Comparison of ENCODE assay signal across 18 cellular contexts in the genomic region with DNA sequence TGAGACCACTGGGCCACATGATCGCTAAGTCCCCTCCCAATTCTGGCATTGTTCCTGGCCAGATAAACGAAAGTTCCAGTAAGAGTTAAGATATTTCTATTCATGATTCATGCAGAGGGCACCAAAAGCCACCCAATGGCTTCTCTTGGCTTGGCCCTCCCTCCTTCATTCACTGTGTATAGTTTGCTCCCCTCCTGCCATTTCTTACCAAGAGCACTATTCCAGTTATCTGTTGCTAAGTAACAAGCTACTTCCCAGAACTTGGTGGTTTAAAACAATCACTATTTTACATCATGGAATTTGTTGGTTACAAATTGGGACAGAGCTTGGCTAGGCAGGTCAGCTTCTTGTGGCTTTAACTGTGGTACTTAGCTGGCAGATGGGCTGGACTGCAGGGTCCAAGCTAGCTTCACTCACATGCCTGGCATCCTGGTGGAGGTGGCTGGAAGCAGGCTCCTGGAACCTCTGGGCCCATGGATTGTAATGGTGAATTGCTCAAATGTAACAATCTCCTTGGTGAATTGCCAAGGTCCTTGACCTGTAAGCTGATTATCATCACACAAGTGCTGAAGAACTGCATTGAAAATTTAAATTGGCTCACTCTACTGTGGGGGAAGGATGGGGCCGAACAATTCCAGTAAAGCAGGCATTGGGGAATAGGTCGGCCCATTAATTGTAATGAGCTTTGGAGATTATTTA. TPM values are rescaled to one million over a fixed set of nuclear protein-coding genes. Genes with fewer than 3 reads are reported as not detected.
DNase-seq lines count a peak whose midpoint lies in the region; ATAC-seq and TF ChIP-seq lines count a peak whose summit lies in the region.
"Had no signal": no experiment of that assay in that cellular context is flagged by ENCODE, and none has a peak within 500 bp of the region (broad histone marks: within the 10 kb centered on the region; RNA-seq: fewer than 3 reads in every experiment).

No MANE protein-coding gene starts in this region.

- H2BK15ac ChIP-seq in IMR-90 (ENCODE audit: low read depth, low read length), result no peak overlapping the region

- CTCF ChIA-PET in AG04449 (lab: Yijun Ruan, JAX), result interaction anchor here (0.9 to 1.3 kb wide), 2 partner anchors 10 to 241 kb away, joined by 3 to 4 read pairs; no protein-coding TSS in a partner anchor
- CTCF ChIA-PET in IMR-90 (lab: Yijun Ruan, JAX), result no interaction called here

- H3K9ac ChIP-seq in IMR-90 (ENCODE audit: low read depth, low read length), result no peak overlapping the region
- H3K9ac ChIP-seq: BLaER1, parathyroid adenoma had no signal

- no peak overlapping the region for H2AK9ac ChIP-seq in IMR-90 (replicated peaks; ENCODE audit: low read depth, low read length, poor library complexity)

- H4K8ac ChIP-seq in IMR-90 (ENCODE audit: low read depth in 2 of 2, low read length in 2 of 2), result no peak overlapping the region

- peaks cover 19% of the 10 kb centered on the region for H3K36me3 ChIP-seq in IMR-90 (ENCODE audit: control insufficient read depth, insufficient read depth, low read length)
- peaks cover 18% of the 10 kb centered on the region for H3K36me3 ChIP-seq in brain microvascular endothelial cell (replicated peaks)

- intact Hi-C loops in IMR-90 (cut with micrococcal nuclease), result no loop called here

- H2BK120ac ChIP-seq in IMR-90 (ENCODE audit: low read depth, low read length), result no peak overlapping the region

- H3K9me1 ChIP-seq in IMR-90 (ENCODE audit: insufficient read depth, low read length), result peaks cover 8% of the 10 kb centered on the region; the same call in 1 of the 2 replicates

- POLR2A ChIA-PET in AG04449 (lab: Yijun Ruan, JAX) (no interaction called here), IMR-90 (lab: Charles Lee; ENCODE audit: unreplicated experiment) (no interaction called here)
- POLR2A ChIA-PET in naive thymus-derived CD8-positive, alpha-beta T cell (lab: Charles Lee), result interaction anchor here (0.8 kb wide), 1 partner anchor 16 kb away, joined by 3 read pairs; a partner anchor contains a TSS

- no peak overlapping the region for H4K91ac ChIP-seq in IMR-90 (ENCODE audit: insufficient read depth, low read depth, low read length)

- ATAC-seq in IMR-90 (ENCODE audit: low read depth) (peak; percentile 37), GM18505 (IDR thresholded peaks at IDR 0.05; ENCODE audit: unreplicated experiment) (no peak)
- ATAC-seq in naive thymus-derived CD8-positive, alpha-beta T cell, result no peak

- no peak overlapping the region for H3K14ac ChIP-seq in IMR-90 (replicated peaks; ENCODE audit: low read depth, low read length)

- H3K36me3 Mint-ChIP-seq in naive thymus-derived CD8-positive, alpha-beta T cell, result peaks cover 3 to 50% (median 24%) of the 10 kb centered on the region in 3 donors

- no peaks in the 10 kb centered on the region for H3K27me3 ChIP-seq in IMR-90 (ENCODE audit: control insufficient read depth, insufficient read depth, low read length)
- no peaks in the 10 kb centered on the region for H3K27me3 ChIP-seq in brain microvascular endothelial cell (replicated peaks)
- H3K27me3 ChIP-seq: BLaER1 had no signal

- DNase-seq in AG04449 (ENCODE audit: low read depth, low spot score), result peak; percentile 9
- DNase-seq in IMR-90, result peak; percentile 25
- DNase-seq in brain microvascular endothelial cell, result peak; percentile 11
- peak; percentile 11 for DNase-seq in mesenteric fat pad (ENCODE audit: low spot score)
- DNase-seq in NCI-H748 treated with DMSO at 0.1 percent for 48 hours (lab: John Stamatoyannopoulos, UW), result no peak
- no peak for DNase-seq in T-helper 9 cell
- no peak for DNase-seq in naive thymus-derived CD8-positive, alpha-beta T cell
- DNase-seq: activated CD4-positive, alpha-beta T cell treated with anti-CD3 and anti-CD28 coated beads for 4 hours; DMS53; glutamatergic neuron; NCI-H2081 treated with DMSO at 0.1 percent for 48 hours; SHP77 had no signal

- H4K5ac ChIP-seq in IMR-90 (ENCODE audit: low read depth, low read length), result no peak overlapping the region

- no peak overlapping the region for H2AFZ ChIP-seq in IMR-90 (replicated peaks; ENCODE audit: low read length, poor library complexity)
- H2AFZ ChIP-seq: parathyroid adenoma had no signal

- H3K18ac ChIP-seq in IMR-90 (ENCODE audit: low read depth, low read length), result no peak overlapping the region

- no peak overlapping the region for H3K4ac ChIP-seq in IMR-90 (ENCODE audit: low read depth, low read length)

- no peak overlapping the region for H3K4me3 ChIP-seq in AG04449 (ENCODE audit: low read depth, low read length)
- no peak overlapping the region for H3K4me3 ChIP-seq in IMR-90 (ENCODE audit: insufficient read depth, low read depth, low read length)
- H3K4me3 ChIP-seq in brain microvascular endothelial cell (ENCODE audit: low read depth, low read length), result no peak overlapping the region
- H3K4me3 ChIP-seq: BLaER1 had no signal

- in situ Hi-C loops in IMR-90 (cut with MboI; ENCODE audit: low sequenced_read_pairs), result no loop called here
- in situ Hi-C loops in brain microvascular endothelial cell (cut with HindIII; ENCODE audit: low pct_ligation_motif_present, low sequenced_read_pairs), result no loop called here

- H3K27ac ChIP-seq in IMR-90 (ENCODE audit: insufficient read depth, low read length) (no peak overlapping the region), brain microvascular endothelial cell (no peak overlapping the region)
- H3K27ac ChIP-seq: BLaER1, parathyroid adenoma had no signal

- TF ChIP-seq CTCF in AG04449 (IDR thresholded peaks at IDR 0.05; ENCODE audit: insufficient read depth, low read length, missing control alignments) (no peak), IMR-90 (conservative IDR thresholded peaks at IDR 0.05; ENCODE audit: low read depth, low read length) (no peak), brain microvascular endothelial cell (IDR thresholded peaks at IDR 0.05; ENCODE audit: low read depth, low read length, missing control alignments) (no peak)

- H3K27me3 Mint-ChIP-seq in naive thymus-derived CD8-positive, alpha-beta T cell, result no peaks in the 10 kb centered on the region
- H3K27me3 Mint-ChIP-seq: activated naive CD8-positive, alpha-beta T cell; IgD-negative memory B cell had no signal

- WGBS in IMR-90 (ENCODE audit: extremely low coverage in 2 of 2, insufficient read length in 1 of 2), 2 experiments, result no CpG with 5 or more reads among the region's 4 CpGs

- H3K27ac Mint-ChIP-seq in naive thymus-derived CD8-positive, alpha-beta T cell, result peak overlapping the region in 1 of 10 donors; percentile 73
- H3K27ac Mint-ChIP-seq: activated naive CD8-positive, alpha-beta T cell; T-helper 2 cell treated with Interferon-gamma antibody and Interleukin-4, amounts not matched to agents 5 μg/mL and 100 μg/mL, for 36 hours had no signal

- no peak overlapping the region for H3K4me3 Mint-ChIP-seq in naive thymus-derived CD8-positive, alpha-beta T cell
- H3K4me3 Mint-ChIP-seq: activated naive CD8-positive, alpha-beta T cell; IgD-negative memory B cell; T-helper 2 cell treated with Interferon-gamma antibody and Interleukin-4, amounts not matched to agents 5 μg/mL and 100 μg/mL, for 36 hours had no signal

- H2BK5ac ChIP-seq in IMR-90 (ENCODE audit: low read depth, low read length, poor library complexity, severe bottlenecking), result no peak overlapping the region

- H3K79me1 ChIP-seq in IMR-90 (ENCODE audit: low read depth in 1 of 2, low read length in 2 of 2), result peaks cover 6 to 13% of the 10 kb centered on the region in 2 experiments; a peak in 2 of 4 replicates

- no peak for TF ChIP-seq RAD21 in IMR-90 (IDR thresholded peaks at IDR 0.05; ENCODE audit: low read length)

- H3K9me3 Mint-ChIP-seq in naive thymus-derived CD8-positive, alpha-beta T cell, result no peaks in the 10 kb centered on the region
- H3K9me3 Mint-ChIP-seq: IgD-negative memory B cell; T-helper 2 cell treated with Interferon-gamma antibody and Interleukin-4, amounts not matched to agents 5 μg/mL and 100 μg/mL, for 36 hours had no signal

- no peak overlapping the region for H3K4me2 ChIP-seq in IMR-90 (ENCODE audit: low read depth, low read length)
- H3K4me2 ChIP-seq: BLaER1 had no signal

- no peaks in the 10 kb centered on the region for H4K20me1 ChIP-seq in IMR-90 (ENCODE audit: insufficient read depth, low read length)
- H4K20me1 ChIP-seq: BLaER1 had no signal

- dilution Hi-C loops in IMR-90 (cut with HindIII; ENCODE audit: low sequenced_read_pairs, unreplicated experiment), result no loop called here

- H3K56ac ChIP-seq in IMR-90 (ENCODE audit: extremely low read depth, insufficient read depth, low read length), result no peak overlapping the region

- no peaks in the 10 kb centered on the region for H3K9me3 ChIP-seq in IMR-90 (ENCODE audit: control insufficient read depth, insufficient read depth, low read length)
- H3K9me3 ChIP-seq: BLaER1 had no signal

- no peak overlapping the region for H2AK5ac ChIP-seq in IMR-90 (ENCODE audit: low read depth, low read length)

- BruUV-seq in IMR-90 (replicated peaks; lab: Mats Ljungman, UMichigan), result no TSS peak

- no peaks in the 10 kb centered on the region for H3K4me1 ChIP-seq in IMR-90 (ENCODE audit: control insufficient read depth, insufficient read depth, low read length)
- H3K4me1 ChIP-seq: BLaER1, parathyroid adenoma had no signal

- no peak overlapping the region for H2BK20ac ChIP-seq in IMR-90 (ENCODE audit: low read depth, low read length)

- no peak for TF ChIP-seq POLR2A in IMR-90 (IDR thresholded peaks at IDR 0.05; ENCODE audit: low read depth, low read length)
- no peak for TF ChIP-seq POLR2A in GM18505 (IDR thresholded peaks at IDR 0.05; ENCODE audit: borderline replicate concordance, extremely low read depth, insufficient read depth, insufficient read length)

- H3K4me1 Mint-ChIP-seq in naive thymus-derived CD8-positive, alpha-beta T cell, result peaks cover 0 to 21% (median 4%) of the 10 kb centered on the region in 4 donors

- H3K23ac ChIP-seq in IMR-90 (ENCODE audit: low read depth, low read length), result no peak overlapping the region

RNA-seq across cellular contexts. Expression of a gene that starts 16.6 kb away (rescaled TPM):
- total RNA-seq in IMR-90 (2012; rRNA removed) (19.7 and 21.3 TPM in 2 replicates), mesenteric fat pad (18.9 TPM)
- polyA plus RNA-seq in IMR-90 (2012; rRNA removed), result 5.7 and 7.0 TPM in 2 replicates
- polyA plus RNA-seq in IMR-90 (2012; cell fraction: cytosol; rRNA removed), result 5.6 and 5.9 TPM in 2 replicates
- polyA plus RNA-seq in IMR-90 (2012; cell fraction: nucleus; rRNA removed; ENCODE audit: low replicate concordance), result 6.8 and 9.1 TPM in 2 replicates
- 10 to 100 TPM; 15.8 to 17.5 TPM for total RNA-seq in naive thymus-derived CD8-positive, alpha-beta T cell
- 1 to 10 TPM; 4.6 to 7.7 (median 5.2) TPM for polyA plus RNA-seq in naive thymus-derived CD8-positive, alpha-beta T cell

RNA-seq across cellular contexts. Expression of a gene that starts 16.6 kb away (rescaled TPM):
- 21.5 and 32.5 TPM in 2 replicates for total RNA-seq in IMR-90 (2012; rRNA removed)
- polyA plus RNA-seq in IMR-90 (2012; rRNA removed), result 15.3 and 15.4 TPM in 2 replicates
- 5.0 and 10.2 TPM in 2 replicates for polyA plus RNA-seq in IMR-90 (2012; cell fraction: cytosol; rRNA removed)
- 1.9 and 7.1 TPM in 2 replicates for polyA plus RNA-seq in IMR-90 (2012; cell fraction: nucleus; rRNA removed; ENCODE audit: low replicate concordance)
- total RNA-seq in mesenteric fat pad, result 12.1 TPM
- 10 to 100 TPM; 15.6 to 16.9 TPM for total RNA-seq in naive thymus-derived CD8-positive, alpha-beta T cell
- polyA plus RNA-seq in naive thymus-derived CD8-positive, alpha-beta T cell, result 10 to 100 TPM; 14.8 to 22.2 (median 18.3) TPM

Comparison
In these comparisons a context has a peak if more than half of its experiments do, and no peak if none do; other contexts are left out.
1. DNase-seq: peak in AG04449 (single experiment), IMR-90 (single experiment), brain microvascular endothelial cell (single experiment) and mesenteric fat pad (single experiment); none in NCI-H748 treated with DMSO at 0.1 percent for 48 hours (single experiment), T-helper 9 cell (single experiment) and naive thymus-derived CD8-positive, alpha-beta T cell (0 of 10).